Comparison of ENCODE assay signal across 13 cellular contexts in the genomic region with DNA sequence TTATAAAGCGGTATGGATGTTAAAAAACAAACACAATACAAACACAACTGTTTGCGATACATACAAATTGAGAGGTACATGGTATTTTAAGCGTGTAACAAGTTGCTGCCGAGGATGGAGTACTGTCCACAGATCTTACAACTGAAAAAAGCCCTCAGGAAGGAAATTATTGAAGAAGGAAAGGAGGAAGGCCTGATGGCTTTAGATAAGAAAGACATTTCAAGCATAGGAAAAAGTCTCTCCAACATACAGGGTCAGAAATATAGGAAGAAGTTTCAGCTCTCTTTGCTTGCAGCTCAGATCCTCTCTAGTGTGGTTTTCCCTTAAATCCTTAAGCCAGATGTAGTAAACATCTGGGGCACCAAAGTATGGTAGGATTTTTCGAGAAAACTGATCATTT. TPM values are rescaled to one million over a fixed set of nuclear protein-coding genes. Genes with fewer than 3 reads are reported as not detected.
DNase-seq lines count a peak whose midpoint lies in the region; ATAC-seq and TF ChIP-seq lines count a peak whose summit lies in the region.
"Had no signal": no experiment of that assay in that cellular context is flagged by ENCODE, and none has a peak within 500 bp of the region (broad histone marks: within the 10 kb centered on the region; RNA-seq: fewer than 3 reads in every experiment).

No MANE protein-coding gene starts in this region.

- H4K20me1 ChIP-seq in Loucy (ENCODE audit: insufficient read depth, low read length, poor library complexity, severe bottlenecking), result no peaks in the 10 kb centered on the region

- peaks cover 18% of the 10 kb centered on the region for H3F3A ChIP-seq in Loucy (ENCODE audit: low read depth)

- peaks cover 80% of the 10 kb centered on the region for H3K4me1 ChIP-seq in Loucy (ENCODE audit: insufficient read depth, low read length, poor library complexity, severe bottlenecking)

- H3K4me1 Mint-ChIP-seq in activated CD8-positive, alpha-beta memory T cell treated with anti-CD3 and anti-CD28 coated beads, Interleukin-2, amount 10 ng/mL, durations not matched to agents 7 days and 5 days, result peaks cover 56% of the 10 kb centered on the region
- H3K4me1 Mint-ChIP-seq in endothelial cell (ENCODE audit: unreplicated experiment), result peaks cover 40% of the 10 kb centered on the region
- H3K4me1 Mint-ChIP-seq in stimulated activated effector memory CD8-positive, alpha-beta T cell treated with anti-CD3 and anti-CD28 coated beads, Interleukin-12 subunit alpha, Interleukin-12 subunit beta, amount 100 ng/mL, for 72 hours, result peaks cover 49% of the 10 kb centered on the region
- H3K4me1 Mint-ChIP-seq: GM23338 had no signal

- no peak for TF ChIP-seq CTCF in Loucy (conservative IDR thresholded peaks at IDR 0.05; ENCODE audit: low read length)
- TF ChIP-seq CTCF in endothelial cell (IDR thresholded peaks at IDR 0.05; ENCODE audit: unreplicated experiment), result no peak

- DNase-seq in activated CD8-positive, alpha-beta memory T cell treated with anti-CD3 and anti-CD28 coated beads, Interleukin-2, amount 10 ng/mL, durations not matched to agents 7 days and 5 days, result no peak
- DNase-seq in activated CD8-positive, alpha-beta memory T cell treated with anti-CD3 and anti-CD28 coated beads, Interleukin-2, amount 50 U/mL, for 48 hours, result no peak
- DNase-seq in endothelial cell (ENCODE audit: low spot score) (no peak), NCI-H2029 (lab: John Stamatoyannopoulos, UW) (no peak)
- DNase-seq in stimulated activated effector memory CD8-positive, alpha-beta T cell treated with anti-CD3 and anti-CD28 coated beads, Interleukin-12 subunit alpha, Interleukin-12 subunit beta, amount 100 ng/mL, for 72 hours (ENCODE audit: low spot score in 2 of 2), result no peak
- DNase-seq: DND-41; NCI-H1048; NCI-H69; NK-92 treated with Interleukin-12 subunit alpha and Interleukin-12 subunit beta, amount 100 ng/mL, for 24 hours; PC-3 had no signal

- no peaks in the 10 kb centered on the region for H3K27me3 ChIP-seq in Loucy (ENCODE audit: insufficient read depth, low read length, poor library complexity, severe bottlenecking)

- H3K79me2 ChIP-seq in Loucy (ENCODE audit: insufficient read depth, low read length), result peaks cover 20% of the 10 kb centered on the region

- H3K4me3 Mint-ChIP-seq in activated CD8-positive, alpha-beta memory T cell treated with anti-CD3 and anti-CD28 coated beads, Interleukin-2, amount 10 ng/mL, durations not matched to agents 7 days and 5 days, result no peak overlapping the region
- no peak overlapping the region for H3K4me3 Mint-ChIP-seq in endothelial cell (ENCODE audit: unreplicated experiment)
- H3K4me3 Mint-ChIP-seq in stimulated activated effector memory CD8-positive, alpha-beta T cell treated with anti-CD3 and anti-CD28 coated beads, Interleukin-12 subunit alpha, Interleukin-12 subunit beta, amount 100 ng/mL, for 72 hours, result no peak overlapping the region
- H3K4me3 Mint-ChIP-seq: GM23338 had no signal

- peak overlapping the region; percentile 53 for H3K4me3 ChIP-seq in Loucy (ENCODE audit: low read length, poor library complexity, severe bottlenecking)
- H3K4me3 ChIP-seq: GM23338 had no signal

- no peaks in the 10 kb centered on the region for H3K9me2 ChIP-seq in Loucy (replicated peaks; ENCODE audit: low read depth, low read length)

- H3K4me2 ChIP-seq in Loucy (ENCODE audit: low read depth, low read length, poor library complexity, severe bottlenecking), result peak overlapping the region; percentile 75
- H3K4me2 ChIP-seq: GM23338 had no signal

- no peak for ATAC-seq in activated CD8-positive, alpha-beta memory T cell treated with anti-CD3 and anti-CD28 coated beads, Interleukin-2, amount 10 ng/mL, durations not matched to agents 7 days and 5 days
- ATAC-seq in stimulated activated effector memory CD8-positive, alpha-beta T cell treated with anti-CD3 and anti-CD28 coated beads, Interleukin-12 subunit alpha, Interleukin-12 subunit beta, amount 100 ng/mL, for 72 hours, result no peak
- no peak for ATAC-seq in activated CD4-positive, CD25-positive, alpha-beta regulatory T cell treated with anti-CD3 and anti-CD28 coated beads, Interleukin-2, amount 50 U/mL, for 24 hours
- ATAC-seq: GM23338, PC-3 had no signal

- CTCF ChIA-PET in activated CD8-positive, alpha-beta memory T cell treated with anti-CD3 and anti-CD28 coated beads, Interleukin-2, amount 10 ng/mL, durations not matched to agents 7 days and 5 days (lab: Charles Lee), result interaction anchor here (1.0 to 1.2 kb wide), 2 partner anchors 11 to 183 kb away, joined by 3 to 4 read pairs; no protein-coding TSS in a partner anchor

- peaks cover 56% of the 10 kb centered on the region for H3K36me3 ChIP-seq in Loucy (ENCODE audit: insufficient read depth, low read length)

- no peak overlapping the region for H2AFZ ChIP-seq in Loucy (ENCODE audit: low read length)
- H2AFZ ChIP-seq: GM23338 had no signal

- peak overlapping the region; percentile 63 for H3K27ac Mint-ChIP-seq in activated CD8-positive, alpha-beta memory T cell treated with anti-CD3 and anti-CD28 coated beads, Interleukin-2, amount 10 ng/mL, durations not matched to agents 7 days and 5 days
- peak overlapping the region; percentile 83 for H3K27ac Mint-ChIP-seq in endothelial cell (ENCODE audit: unreplicated experiment)
- peak overlapping the region; percentile 83 for H3K27ac Mint-ChIP-seq in stimulated activated effector memory CD8-positive, alpha-beta T cell treated with anti-CD3 and anti-CD28 coated beads, Interleukin-12 subunit alpha, Interleukin-12 subunit beta, amount 100 ng/mL, for 72 hours
- H3K27ac Mint-ChIP-seq: GM23338 had no signal

- H3K9me3 Mint-ChIP-seq in activated CD8-positive, alpha-beta memory T cell treated with anti-CD3 and anti-CD28 coated beads, Interleukin-2, amount 10 ng/mL, durations not matched to agents 7 days and 5 days (ENCODE audit: low read depth), result no peaks in the 10 kb centered on the region
- no peaks in the 10 kb centered on the region for H3K9me3 Mint-ChIP-seq in endothelial cell (ENCODE audit: unreplicated experiment)
- H3K9me3 Mint-ChIP-seq in stimulated activated effector memory CD8-positive, alpha-beta T cell treated with anti-CD3 and anti-CD28 coated beads, Interleukin-12 subunit alpha, Interleukin-12 subunit beta, amount 100 ng/mL, for 72 hours, result no peaks in the 10 kb centered on the region
- H3K9me3 Mint-ChIP-seq: GM23338 had no signal

- H3K9me3 ChIP-seq in Loucy (ENCODE audit: insufficient read depth, low read depth, low read length), result no peaks in the 10 kb centered on the region

- H3K27me3 Mint-ChIP-seq in activated CD8-positive, alpha-beta memory T cell treated with anti-CD3 and anti-CD28 coated beads, Interleukin-2, amount 10 ng/mL, durations not matched to agents 7 days and 5 days, result no peaks in the 10 kb centered on the region
- no peaks in the 10 kb centered on the region for H3K27me3 Mint-ChIP-seq in endothelial cell (ENCODE audit: unreplicated experiment)

- H3K36me3 Mint-ChIP-seq in activated CD8-positive, alpha-beta memory T cell treated with anti-CD3 and anti-CD28 coated beads, Interleukin-2, amount 10 ng/mL, durations not matched to agents 7 days and 5 days, result peaks cover 54% of the 10 kb centered on the region
- H3K36me3 Mint-ChIP-seq in endothelial cell (ENCODE audit: low read depth, unreplicated experiment), result peaks cover 43% of the 10 kb centered on the region
- peaks cover 99% of the 10 kb centered on the region for H3K36me3 Mint-ChIP-seq in stimulated activated effector memory CD8-positive, alpha-beta T cell treated with anti-CD3 and anti-CD28 coated beads, Interleukin-12 subunit alpha, Interleukin-12 subunit beta, amount 100 ng/mL, for 72 hours

- H3K9ac ChIP-seq in Loucy (ENCODE audit: low read depth, low read length, poor library complexity, severe bottlenecking), result peak overlapping the region; percentile 87

RNA-seq across cellular contexts. Expression of a gene that starts 25.0 kb away (rescaled TPM):
- total RNA-seq in activated CD8-positive, alpha-beta memory T cell treated with anti-CD3 and anti-CD28 coated beads, Interleukin-2, amount 10 ng/mL, durations not matched to agents 7 days and 5 days, result 10 to 100 TPM; 52.6 to 53.6 TPM
- total RNA-seq in endothelial cell (ENCODE audit: unreplicated experiment), result 42.8 TPM

RNA-seq across cellular contexts. Expression of a gene that starts 42.8 kb away (rescaled TPM):
- total RNA-seq in activated CD8-positive, alpha-beta memory T cell treated with anti-CD3 and anti-CD28 coated beads, Interleukin-2, amount 10 ng/mL, durations not matched to agents 7 days and 5 days, result under 1 TPM in 1 of 2 experiments, not detected in 1; 0.18 TPM
- 10.8 TPM for total RNA-seq in endothelial cell (ENCODE audit: unreplicated experiment)

Comparison
In these comparisons a context has a peak if more than half of its experiments do, and no peak if none do; other contexts are left out.
1. RNA of a gene that starts 42.8 kb away (total RNA-seq): 10.8 TPM in endothelial cell (single experiment); 0.18 TPM in activated CD8-positive, alpha-beta memory T cell treated with anti-CD3 and anti-CD28 coated beads, Interleukin-2, amount 10 ng/mL, durations not matched to agents 7 days and 5 days; every median in the first group is over 10 times any median in the second.
2. Peak in every context shown above with its lines, with median percentiles within 50 percentile points of each other: H3K27ac Mint-ChIP-seq.